23 cellular contexts compared by ENCODE assay signal in genomic region chr10:107880185-107880584, GRCh38.
"Had no signal": no experiment of that assay in that cellular context is flagged by ENCODE, and none has a peak within 500 bp of the region (broad histone marks: within the 10 kb centered on the region; RNA-seq: fewer than 3 reads in every experiment).

No MANE protein-coding gene starts in this region.

- H3K4me3 ChIP-seq: gastrocnemius medialis, left lung, pancreas, right lobe of liver, thoracic aorta, tibial nerve, upper lobe of right lung, uterus had no signal

- H3K27ac ChIP-seq: epithelial cell of prostate, gastrocnemius medialis, left lung, neutrophil, pancreas, right lobe of liver, thoracic aorta, tibial nerve, upper lobe of right lung, uterus had no signal

- H3K36me3 Mint-ChIP-seq: stimulated activated naive B cell treated with anti-CD40 and anti-IgM and Interleukin-4, amounts not matched to agents 10 μg/mL and 1 μg/mL and 100 μg/mL, for 72 hours had no signal

- H3K27me3 ChIP-seq: gastrocnemius medialis, left lung, neutrophil, pancreas, right lobe of liver, tibial nerve, upper lobe of right lung, uterus had no signal

- H3K36me3 ChIP-seq: gastrocnemius medialis, left lung, neutrophil, pancreas, right lobe of liver, thoracic aorta, tibial nerve, upper lobe of right lung, uterus had no signal

- H3K4me1 Mint-ChIP-seq: natural killer cell; stimulated activated naive B cell treated with anti-CD40 and anti-IgM and Interleukin-4, amounts not matched to agents 10 μg/mL and 1 μg/mL and 100 μg/mL, for 72 hours had no signal

- H3K27ac Mint-ChIP-seq: effector memory CD8-positive, alpha-beta T cell; natural killer cell; stimulated activated naive B cell treated with anti-CD40 and anti-IgM and Interleukin-4, amounts not matched to agents 10 μg/mL and 1 μg/mL and 100 μg/mL, for 72 hours; stimulated activated naive CD8-positive, alpha-beta T cell treated with anti-CD3 and anti-CD28 coated beads, Interleukin-15, Interleukin-2, amounts not matched to agents 100 ng/mL and 50 ng/mL, for 24 hours had no signal

- H3K9me3 ChIP-seq: gastrocnemius medialis, neutrophil, pancreas, right lobe of liver, thoracic aorta, uterus had no signal

- H3K27me3 Mint-ChIP-seq: effector memory CD8-positive, alpha-beta T cell; stimulated activated naive B cell treated with anti-CD40 and anti-IgM and Interleukin-4, amounts not matched to agents 10 μg/mL and 1 μg/mL and 100 μg/mL, for 72 hours; stimulated activated naive CD8-positive, alpha-beta T cell treated with anti-CD3 and anti-CD28 coated beads, Interleukin-15, Interleukin-2, amounts not matched to agents 100 ng/mL and 50 ng/mL, for 24 hours had no signal

- H3K4me1 ChIP-seq: gastrocnemius medialis, left lung, pancreas, right lobe of liver, tibial nerve, upper lobe of right lung, uterus had no signal

- ATAC-seq: effector memory CD8-positive, alpha-beta T cell; esophagus mucosa; gastrocnemius medialis; left cardiac atrium; left lung; natural killer cell; pancreas; right lobe of liver; stimulated activated naive B cell treated with anti-CD40 and anti-IgM and Interleukin-4, amounts not matched to agents 10 μg/mL and 1 μg/mL and 100 μg/mL, for 72 hours; upper lobe of right lung had no signal

- DNase-seq: cortex of kidney; effector memory CD8-positive, alpha-beta T cell; foreskin fibroblast; gastrocnemius medialis; head of caudate nucleus; left cardiac atrium; left lung; natural killer cell; pancreas; retina; right lobe of liver; small intestine; stimulated activated CD4-positive, alpha-beta T cell treated with anti-CD3 and anti-CD28 coated beads, Interleukin-15, amount 100 ng/mL, for 24 hours; stimulated activated CD4-positive, alpha-beta T cell treated with anti-CD3 and anti-CD28 coated beads, Interleukin-2, amount 100 ng/mL, for 48 hours; stimulated activated naive B cell treated with anti-CD40 and anti-IgM and Interleukin-4, amounts not matched to agents 10 μg/mL and 1 μg/mL and 100 μg/mL, for 72 hours; upper lobe of right lung; uterus had no signal

- H3K4me3 Mint-ChIP-seq: effector memory CD8-positive, alpha-beta T cell; natural killer cell; stimulated activated naive B cell treated with anti-CD40 and anti-IgM and Interleukin-4, amounts not matched to agents 10 μg/mL and 1 μg/mL and 100 μg/mL, for 72 hours; stimulated activated naive CD8-positive, alpha-beta T cell treated with anti-CD3 and anti-CD28 coated beads, Interleukin-15, Interleukin-2, amounts not matched to agents 100 ng/mL and 50 ng/mL, for 24 hours had no signal
